In genomic region chr14:66099931-66100330, GRCh38 we compare ENCODE assay signal across 15 cellular contexts.
DNase-seq lines count a peak whose midpoint lies in the region; ATAC-seq, FAIRE-seq and TF ChIP-seq lines count a peak whose summit lies in the region.
"Had no signal": no experiment of that assay in that cellular context is flagged by ENCODE, and none has a peak within 500 bp of the region (broad histone marks: within the 10 kb centered on the region; RNA-seq: fewer than 3 reads in every experiment).

No MANE protein-coding gene starts in this region.

- peaks cover 4% of the 10 kb centered on the region for H3K27me3 Mint-ChIP-seq in GM23338 (ENCODE audit: insufficient read depth, low read depth, poor library complexity)

- DNase-seq in DMS 273 (lab: John Stamatoyannopoulos, UW; ENCODE audit: unreplicated experiment): peak; percentile 40
- no peak for DNase-seq in DMS 273 treated with DMSO at 0.1 percent for 48 hours (lab: John Stamatoyannopoulos, UW)
- DNase-seq in GM23338 (ENCODE audit: low spot score): no peak
- DNase-seq in HTR-8/SVneo (ENCODE audit: insufficient read length, low spot score): no peak
- no peak for DNase-seq in D341Med (ENCODE audit: low spot score)
- no peak for DNase-seq in small intestine
- no peak for DNase-seq in activated CD8-positive, alpha-beta memory T cell treated with anti-CD3 and anti-CD28 coated beads for 24 hours
- DNase-seq: NCI-H2029, ovary had no signal

- 0 out of 2 replicates have a peak overlapping the region, but pooled peaks have one; percentile 59 for H2AFZ ChIP-seq in GM23338

- H3K4me3 Mint-ChIP-seq in GM23338: no peak overlapping the region
- H3K4me3 Mint-ChIP-seq: CD14-positive monocyte had no signal

- 88 to 96% (median 92%) methylated on average over 1 of the region's 1 CpG for WGBS in small intestine, 3 donors

- H3K27ac ChIP-seq in GM23338 (ENCODE audit: low read depth) (no peak overlapping the region), small intestine (ENCODE audit: low read depth in 1 of 2, low read length in 1 of 2) (no peak overlapping the region)
- H3K27ac ChIP-seq: 22Rv1, epithelial cell of prostate, ovary had no signal

- H4K20me1 ChIP-seq in GM23338 (replicated peaks; ENCODE audit: insufficient read depth): no peaks in the 10 kb centered on the region

- FAIRE-seq in HTR-8/SVneo (lab: Jason Lieb, UNC) (peak; percentile 28), small intestine (lab: Jason Lieb, UNC) (no peak)
- FAIRE-seq: keratinocyte had no signal

- peaks cover 11% of the 10 kb centered on the region for H3K9me2 ChIP-seq in GM23338 (ENCODE audit: insufficient read depth)

- no peaks in the 10 kb centered on the region for H3K9me3 ChIP-seq in small intestine (ENCODE audit: control insufficient read depth, low read depth)
- H3K9me3 ChIP-seq: HAP-1, ovary had no signal

- H3K4me1 ChIP-seq in GM23338 (ENCODE audit: insufficient read depth): peaks cover 4% of the 10 kb centered on the region; the same call in 1 of the 2 replicates
- no peaks in the 10 kb centered on the region for H3K4me1 ChIP-seq in small intestine (ENCODE audit: control insufficient read depth in 2 of 2, insufficient read depth in 1 of 2, low read depth in 1 of 2, low read length in 1 of 2)

- H3K4me3 ChIP-seq in GM23338 (no peak overlapping the region), small intestine (ENCODE audit: low read depth in 1 of 2, low read length in 2 of 2) (no peak overlapping the region)
- H3K4me3 ChIP-seq: HAP-1, ovary had no signal

- no peaks in the 10 kb centered on the region for H3K79me2 ChIP-seq in GM23338 (replicated peaks; ENCODE audit: insufficient read depth)

- H3K36me3 Mint-ChIP-seq in GM23338 (ENCODE audit: low read depth): no peaks in the 10 kb centered on the region
- H3K36me3 Mint-ChIP-seq: CD14-positive monocyte had no signal

- ATAC-seq in GM18519 (IDR thresholded peaks at IDR 0.05; ENCODE audit: low FRiP score, unreplicated experiment) (peak; percentile 80), GM23338 (no peak)

- no peaks in the 10 kb centered on the region for H3F3A ChIP-seq in GM23338 (replicated peaks; ENCODE audit: low read depth)

- H3K36me3 ChIP-seq in GM23338 (ENCODE audit: insufficient read depth) (no peaks in the 10 kb centered on the region), small intestine (ENCODE audit: control insufficient read depth in 2 of 2, insufficient read depth in 2 of 2, low read length in 2 of 2) (no peaks in the 10 kb centered on the region)
- H3K36me3 ChIP-seq: HAP-1, ovary had no signal

- H3K27ac Mint-ChIP-seq in GM23338: no peak overlapping the region
- H3K27ac Mint-ChIP-seq: CD14-positive monocyte had no signal

- H3K4me2 ChIP-seq in GM23338: no peak overlapping the region

- H3K27me3 ChIP-seq in GM23338 (ENCODE audit: insufficient read depth): no peaks in the 10 kb centered on the region
- no peaks in the 10 kb centered on the region for H3K27me3 ChIP-seq in small intestine (ENCODE audit: control insufficient read depth in 2 of 2, insufficient read depth in 2 of 2, low read length in 2 of 2)
- H3K27me3 ChIP-seq: ovary had no signal

- no peak for TF ChIP-seq CTCF in GM23338 (conservative IDR thresholded peaks at IDR 0.05; ENCODE audit: low read depth in 2 of 2)

- H3K4me1 Mint-ChIP-seq in GM23338: peaks cover 19% of the 10 kb centered on the region
- H3K4me1 Mint-ChIP-seq: CD14-positive monocyte had no signal

- no peaks in the 10 kb centered on the region for H3K9me3 Mint-ChIP-seq in GM23338

TF ChIP-seq in GM23338, 12 proteins besides CTCF, POLR2A, EP300 and RAD21:
- no peak for TF ChIP-seq NANOG (IDR thresholded peaks at IDR 0.05; ENCODE audit: borderline replicate concordance)
- no peak for TF ChIP-seq STAT1 (IDR thresholded peaks at IDR 0.05; ENCODE audit: unreplicated experiment)
- no peak for TF ChIP-seq ZNF462 (CRISPR knock-in tag; IDR thresholded peaks at IDR 0.05)
